Comparison of ENCODE assay signal across 9 cellular contexts in genomic region chr16:67198238-67198734, GRCh38. TPM values are rescaled to one million over a fixed set of nuclear protein-coding genes. Genes with fewer than 3 reads are reported as not detected.
DNase-seq lines count a peak whose midpoint lies in the region; ATAC-seq, FAIRE-seq and TF ChIP-seq lines count a peak whose summit lies in the region.
"Had no signal": no experiment of that assay in that cellular context is flagged by ENCODE, and none has a peak within 500 bp of the region (broad histone marks: within the 10 kb centered on the region; RNA-seq: fewer than 3 reads in every experiment).

No MANE protein-coding gene starts in this region.

- no peak overlapping the region for H3K4me3 Mint-ChIP-seq in activated CD4-positive, alpha-beta T cell treated with anti-CD3 and anti-CD28 coated beads, Interleukin-2, amount 10 ng/mL, durations not matched to agents 7 days and 5 days
- H3K4me3 Mint-ChIP-seq in T-helper 2 cell treated with Interferon-gamma antibody and Interleukin-4, amounts not matched to agents 5 μg/mL and 100 μg/mL, for 36 hours: no peak overlapping the region
- H3K4me3 Mint-ChIP-seq: activated naive CD8-positive, alpha-beta T cell had no signal

- H3K4me3 ChIP-seq in HepG2 (replicated peaks in 1 of 3; ENCODE audit: insufficient read depth in 1 of 3, low read depth in 2 of 3, low read length in 3 of 3): no peak overlapping the region
- H3K4me3 ChIP-seq in upper lobe of right lung: no peak overlapping the region

- no peaks in the 10 kb centered on the region for H4K20me1 ChIP-seq in HepG2 (ENCODE audit: insufficient read depth, low read length)

- BruUV-seq in HepG2 (replicated peaks; lab: Mats Ljungman, UMichigan): no TSS peak

- CTCF ChIA-PET in activated CD4-positive, alpha-beta T cell treated with anti-CD3 and anti-CD28 coated beads, Interleukin-2, amount 10 ng/mL, durations not matched to agents 7 days and 5 days (lab: Charles Lee): interaction anchor here (0.6 to 2.2 kb wide), 7 partner anchors 10 to 214 kb away, joined by 3 to 11 read pairs (median 4); partner anchors contain the start of gene MATCAP1
- CTCF ChIA-PET in HepG2 (lab: Yijun Ruan, JAX; ENCODE audit: low intra/inter-chr PET ratio, low total read pairs): no interaction called here

- FAIRE-seq in HepG2 (lab: Jason Lieb, UNC): no peak

- H3K27ac ChIP-seq in caudate nucleus (ENCODE audit: low read depth, low read length) (no peak overlapping the region), HepG2 (ENCODE audit: extremely low read length, insufficient read depth, low read length) (peak overlapping the region; percentile 4), upper lobe of right lung (peak overlapping the region; percentile 60)

- H3K36me3 Mint-ChIP-seq in activated CD4-positive, alpha-beta T cell treated with anti-CD3 and anti-CD28 coated beads, Interleukin-2, amount 10 ng/mL, durations not matched to agents 7 days and 5 days (ENCODE audit: low read depth): peaks cover 49% of the 10 kb centered on the region
- H3K36me3 Mint-ChIP-seq in T-helper 2 cell treated with Interferon-gamma antibody and Interleukin-4, amounts not matched to agents 5 μg/mL and 100 μg/mL, for 36 hours (ENCODE audit: low read depth): peaks cover 51% of the 10 kb centered on the region
- H3K36me3 Mint-ChIP-seq: activated naive CD8-positive, alpha-beta T cell had no signal

- in situ Hi-C loops in HepG2 (cut with HindIII; ENCODE audit: extremely low pct_ligation_motif_present, low pct_unique_long_range_greater_than_20kb): no loop called here

- peak; percentile 25 for ATAC-seq in HepG2
- ATAC-seq in upper lobe of right lung: peak; percentile 71
- no peak for ATAC-seq in HG03457 (IDR thresholded peaks at IDR 0.05; ENCODE audit: unreplicated experiment)

- POLR2A ChIA-PET in activated CD4-positive, alpha-beta T cell treated with anti-CD3 and anti-CD28 coated beads, Interleukin-2, amount 10 ng/mL, durations not matched to agents 7 days and 5 days (lab: Charles Lee): interaction anchor here (0.8 kb wide), 1 partner anchor 10 kb away, joined by 4 read pairs; no protein-coding TSS in a partner anchor
- POLR2A ChIA-PET in HepG2 (lab: Yijun Ruan, JAX): interaction anchor here (0.9 to 1.8 kb wide), 6 partner anchors 8 to 49 kb away, joined by 3 to 7 read pairs (median 5); partner anchors contain the start of genes FHOD1, NOL3 and TMEM208

- peak; percentile 49 for TF ChIP-seq CTCF in HepG2 (CRISPR knock-in tag; IDR thresholded peaks at IDR 0.05)
- peak; percentile 62 for TF ChIP-seq CTCF in upper lobe of right lung (IDR thresholded peaks at IDR 0.05)

- DNase-seq in activated CD4-positive, alpha-beta T cell treated with anti-CD3 and anti-CD28 coated beads, Interleukin-2, amount 10 ng/mL, durations not matched to agents 7 days and 5 days: peak; percentile 34
- no peak for DNase-seq in activated CD4-positive, alpha-beta T cell treated with anti-CD3 and anti-CD28 coated beads for 1 hour
- DNase-seq in NCI-H2029 (lab: John Stamatoyannopoulos, UW) (peak; percentile 36), caudate nucleus (lab: John Stamatoyannopoulos, UW) (peak in 40 of 61 donors; percentile 10 to 69 (median 36)), HepG2 (ENCODE audit: low spot score) (no peak), upper lobe of right lung (peak; percentile 82)
- no peak for DNase-seq in T-helper 2 cell treated with Interferon-gamma antibody and Interleukin-4, amounts not matched to agents 5 μg/mL and 100 μg/mL, for 36 hours (ENCODE audit: low spot score)

- WGBS in HepG2 (ENCODE audit: low lambda C conversion rate): 92% methylated on average over 12 of the region's 12 CpGs

- no peaks in the 10 kb centered on the region for H3K9me3 Mint-ChIP-seq in activated CD4-positive, alpha-beta T cell treated with anti-CD3 and anti-CD28 coated beads, Interleukin-2, amount 10 ng/mL, durations not matched to agents 7 days and 5 days
- no peaks in the 10 kb centered on the region for H3K9me3 Mint-ChIP-seq in T-helper 2 cell treated with Interferon-gamma antibody and Interleukin-4, amounts not matched to agents 5 μg/mL and 100 μg/mL, for 36 hours

- H3K27ac Mint-ChIP-seq in activated CD4-positive, alpha-beta T cell treated with anti-CD3 and anti-CD28 coated beads, Interleukin-2, amount 10 ng/mL, durations not matched to agents 7 days and 5 days: no peak overlapping the region
- no peak overlapping the region for H3K27ac Mint-ChIP-seq in T-helper 2 cell treated with Interferon-gamma antibody and Interleukin-4, amounts not matched to agents 5 μg/mL and 100 μg/mL, for 36 hours
- H3K27ac Mint-ChIP-seq: activated naive CD8-positive, alpha-beta T cell had no signal

- H3K4me2 ChIP-seq in HepG2 (ENCODE audit: low read depth, low read length): no peak overlapping the region

- H3K4me1 ChIP-seq in HepG2 (ENCODE audit: insufficient read depth, low read length) (peaks cover 11% of the 10 kb centered on the region), upper lobe of right lung (peaks cover 19% of the 10 kb centered on the region)

- no peaks in the 10 kb centered on the region for H3K9me3 ChIP-seq in HepG2 (ENCODE audit: low read length)
- H3K9me3 ChIP-seq in upper lobe of right lung: no peaks in the 10 kb centered on the region

- no peak overlapping the region for H2AFZ ChIP-seq in HepG2 (ENCODE audit: low read length)

- no peak for TF ChIP-seq EP300 in HepG2 (IDR thresholded peaks at IDR 0.05; ENCODE audit: low read depth in 2 of 2, low read length in 2 of 2)
- no peak for TF ChIP-seq EP300 in HepG2 (CRISPR knock-in tag; IDR thresholded peaks at IDR 0.05; ENCODE audit: borderline replicate concordance)

- peaks cover 32% of the 10 kb centered on the region for H3K4me1 Mint-ChIP-seq in activated CD4-positive, alpha-beta T cell treated with anti-CD3 and anti-CD28 coated beads, Interleukin-2, amount 10 ng/mL, durations not matched to agents 7 days and 5 days
- peaks cover 13% of the 10 kb centered on the region for H3K4me1 Mint-ChIP-seq in T-helper 2 cell treated with Interferon-gamma antibody and Interleukin-4, amounts not matched to agents 5 μg/mL and 100 μg/mL, for 36 hours (ENCODE audit: low read depth)

- H3K79me2 ChIP-seq in HepG2 (ENCODE audit: insufficient read depth, low read length): peaks cover 8% of the 10 kb centered on the region

- H3K27me3 ChIP-seq in HepG2 (ENCODE audit: control insufficient read depth in 1 of 2, insufficient read depth in 2 of 2, low read length in 2 of 2): no peaks in the 10 kb centered on the region
- no peaks in the 10 kb centered on the region for H3K27me3 ChIP-seq in upper lobe of right lung

- intact Hi-C loops in HepG2 (cut with micrococcal nuclease; ENCODE audit: unreplicated experiment): no loop called here
- intact Hi-C loops in upper lobe of right lung (cut with DNase I): no loop called here

- no peak overlapping the region for H3K9ac ChIP-seq in HepG2 (ENCODE audit: insufficient read depth, low read depth, low read length)

- H3K27me3 Mint-ChIP-seq in activated CD4-positive, alpha-beta T cell treated with anti-CD3 and anti-CD28 coated beads, Interleukin-2, amount 10 ng/mL, durations not matched to agents 7 days and 5 days: no peaks in the 10 kb centered on the region
- no peaks in the 10 kb centered on the region for H3K27me3 Mint-ChIP-seq in T-helper 2 cell treated with Interferon-gamma antibody and Interleukin-4, amounts not matched to agents 5 μg/mL and 100 μg/mL, for 36 hours (ENCODE audit: low read depth)
- H3K27me3 Mint-ChIP-seq: activated naive CD8-positive, alpha-beta T cell had no signal

- no peak for TF ChIP-seq POLR2A in HepG2 (IDR thresholded peaks at IDR 0.05; ENCODE audit: insufficient read depth in 1 of 2, low read depth in 2 of 2, low read length in 2 of 2)

- H3K36me3 ChIP-seq in HepG2 (replicated peaks in 1 of 2; ENCODE audit: control insufficient read depth in 1 of 2, insufficient read depth in 2 of 2, low read length in 2 of 2) (peaks cover 53 to 79% of the 10 kb centered on the region in 2 experiments), upper lobe of right lung (peaks cover 77% of the 10 kb centered on the region)

- TF ChIP-seq RAD21 in HepG2 (CRISPR knock-in tag; IDR thresholded peaks at IDR 0.05): peak; percentile 47; the same call in 1 of the 2 replicates

RNA-seq across cellular contexts. Expression of gene ELMO3, which starts 0.6 kb away (rescaled TPM):
- 1 to 10 TPM; 6.2 to 6.3 TPM for total RNA-seq in activated CD4-positive, alpha-beta T cell treated with anti-CD3 and anti-CD28 coated beads, Interleukin-2, amount 10 ng/mL, durations not matched to agents 7 days and 5 days
- total RNA-seq in HepG2 (2016; rRNA removed; fragmentation: Illumina TruSeq; extraction: Trizol): 0.58 and 2.6 TPM in 2 replicates
- 0.61 and 0.97 TPM in 2 replicates for total RNA-seq in HepG2 (2016; cell fraction: cytosol; rRNA removed; fragmentation: Illumina TruSeq; extraction: Trizol; ENCODE audit: low read depth)
- 0.46 and 2.4 TPM in 2 replicates for total RNA-seq in HepG2 (2016; cell fraction: insoluble cytoplasmic fraction; rRNA removed; fragmentation: Illumina TruSeq; extraction: Trizol)
- total RNA-seq in HepG2 (2016; cell fraction: membrane; rRNA removed; fragmentation: Illumina TruSeq; extraction: Trizol): 1.1 and 1.3 TPM in 2 replicates
- 5.3 and 6.4 TPM in 2 replicates for total RNA-seq in HepG2 (2016; cell fraction: nucleus; rRNA removed; fragmentation: Illumina TruSeq; extraction: Trizol)
- 4.0 and 5.7 TPM in 2 replicates for polyA plus RNA-seq in HepG2 (2011; rRNA removed)
- 1.1 and 2.2 TPM in 2 replicates for polyA plus RNA-seq in HepG2 (2011; cell fraction: cytosol; rRNA removed)
- polyA plus RNA-seq in HepG2 (2011; cell fraction: nucleus; rRNA removed): 45.0 and 50.5 TPM in 2 replicates
- 2.3 and 4.2 TPM in 2 replicates for polyA plus RNA-seq in HepG2 (2012)
- polyA plus RNA-seq in HepG2 (2016; cell fraction: cytosol; fragmentation: Illumina TruSeq; extraction: Trizol; ENCODE audit: low read depth): 1.5 TPM in 2 replicates
- 0.64 and 0.70 TPM in 2 replicates for polyA plus RNA-seq in HepG2 (2016; cell fraction: insoluble cytoplasmic fraction; fragmentation: Illumina TruSeq; extraction: Trizol; ENCODE audit: low read depth)
- 1.5 and 1.8 TPM in 2 replicates for polyA plus RNA-seq in HepG2 (2016; cell fraction: membrane; fragmentation: Illumina TruSeq; extraction: Trizol; ENCODE audit: low read depth)
- 15.0 and 18.4 TPM in 2 replicates for polyA plus RNA-seq in HepG2 (2016; cell fraction: nucleus; fragmentation: Illumina TruSeq; extraction: Trizol; ENCODE audit: insufficient read depth, low read depth)
- polyA minus RNA-seq in HepG2 (2011; rRNA and poly(A)+ RNA removed; ENCODE audit: low replicate concordance): 2.2 and 4.9 TPM in 2 replicates
- 0.62 TPM in 1 of 2 replicates, not detected in the other for polyA minus RNA-seq in HepG2 (2011; cell fraction: cytosol; rRNA and poly(A)+ RNA removed)
- 3.5 and 6.0 TPM in 2 replicates for polyA minus RNA-seq in HepG2 (2011; cell fraction: nucleus; rRNA and poly(A)+ RNA removed)
- 17.5 TPM for total RNA-seq in upper lobe of right lung

RNA-seq across cellular contexts. Expression of gene E2F4, which starts 6.3 kb away (rescaled TPM):
- 100 to 1,000 TPM; 114 to 120 TPM for total RNA-seq in activated CD4-positive, alpha-beta T cell treated with anti-CD3 and anti-CD28 coated beads, Interleukin-2, amount 10 ng/mL, durations not matched to agents 7 days and 5 days
- total RNA-seq in HepG2 (2016; rRNA removed; fragmentation: Illumina TruSeq; extraction: Trizol): 73.7 and 84.8 TPM in 2 replicates
- total RNA-seq in HepG2 (2016; cell fraction: cytosol; rRNA removed; fragmentation: Illumina TruSeq; extraction: Trizol; ENCODE audit: low read depth): 111 and 122 TPM in 2 replicates
- total RNA-seq in HepG2 (2016; cell fraction: insoluble cytoplasmic fraction; rRNA removed; fragmentation: Illumina TruSeq; extraction: Trizol): 66.9 and 81.3 TPM in 2 replicates
- total RNA-seq in HepG2 (2016; cell fraction: membrane; rRNA removed; fragmentation: Illumina TruSeq; extraction: Trizol): 156 and 162 TPM in 2 replicates
- total RNA-seq in HepG2 (2016; cell fraction: nucleus; rRNA removed; fragmentation: Illumina TruSeq; extraction: Trizol): 71.5 and 85.9 TPM in 2 replicates
- 91.2 and 106 TPM in 2 replicates for polyA plus RNA-seq in HepG2 (2011; rRNA removed)
- 63.8 and 83.4 TPM in 2 replicates for polyA plus RNA-seq in HepG2 (2011; cell fraction: cytosol; rRNA removed)
- 329 and 348 TPM in 2 replicates for polyA plus RNA-seq in HepG2 (2011; cell fraction: nucleus; rRNA removed)
- polyA plus RNA-seq in HepG2 (2012): 45.8 and 56.9 TPM in 2 replicates
- 109 and 110 TPM in 2 replicates for polyA plus RNA-seq in HepG2 (2016; cell fraction: cytosol; fragmentation: Illumina TruSeq; extraction: Trizol; ENCODE audit: low read depth)
- 72.0 and 83.6 TPM in 2 replicates for polyA plus RNA-seq in HepG2 (2016; cell fraction: insoluble cytoplasmic fraction; fragmentation: Illumina TruSeq; extraction: Trizol; ENCODE audit: low read depth)
- 149 and 153 TPM in 2 replicates for polyA plus RNA-seq in HepG2 (2016; cell fraction: membrane; fragmentation: Illumina TruSeq; extraction: Trizol; ENCODE audit: low read depth)
- polyA plus RNA-seq in HepG2 (2016; cell fraction: nucleus; fragmentation: Illumina TruSeq; extraction: Trizol; ENCODE audit: insufficient read depth, low read depth): 186 TPM in 2 replicates
- 122 and 150 TPM in 2 replicates for polyA minus RNA-seq in HepG2 (2011; rRNA and poly(A)+ RNA removed; ENCODE audit: low replicate concordance)
- 32.3 and 33.8 TPM in 2 replicates for polyA minus RNA-seq in HepG2 (2011; cell fraction: cytosol; rRNA and poly(A)+ RNA removed)
- 77.0 and 99.3 TPM in 2 replicates for polyA minus RNA-seq in HepG2 (2011; cell fraction: nucleus; rRNA and poly(A)+ RNA removed)
- total RNA-seq in upper lobe of right lung: 68.2 TPM

RNA-seq across cellular contexts. Expression of gene EXOC3L1, which starts 8.3 kb away (rescaled TPM):
- total RNA-seq in activated CD4-positive, alpha-beta T cell treated with anti-CD3 and anti-CD28 coated beads, Interleukin-2, amount 10 ng/mL, durations not matched to agents 7 days and 5 days: not detected
- total RNA-seq in HepG2 (2016; rRNA removed; fragmentation: Illumina TruSeq; extraction: Trizol): not detected in 2 replicates
- not detected in 2 replicates for total RNA-seq in HepG2 (2016; cell fraction: cytosol; rRNA removed; fragmentation: Illumina TruSeq; extraction: Trizol; ENCODE audit: low read depth)
- not detected in 2 replicates for total RNA-seq in HepG2 (2016; cell fraction: insoluble cytoplasmic fraction; rRNA removed; fragmentation: Illumina TruSeq; extraction: Trizol)
- total RNA-seq in HepG2 (2016; cell fraction: membrane; rRNA removed; fragmentation: Illumina TruSeq; extraction: Trizol): not detected in 2 replicates
- not detected in 2 replicates for total RNA-seq in HepG2 (2016; cell fraction: nucleus; rRNA removed; fragmentation: Illumina TruSeq; extraction: Trizol)
- 0.10 and 0.12 TPM in 2 replicates for polyA plus RNA-seq in HepG2 (2011; rRNA removed)
- polyA plus RNA-seq in HepG2 (2011; cell fraction: cytosol; rRNA removed): 0.15 and 0.21 TPM in 2 replicates
- polyA plus RNA-seq in HepG2 (2011; cell fraction: nucleus; rRNA removed): 1.1 and 1.6 TPM in 2 replicates
- polyA plus RNA-seq in HepG2 (2012): 0.17 and 0.48 TPM in 2 replicates
- not detected in 2 replicates for polyA plus RNA-seq in HepG2 (2016; cell fraction: cytosol; fragmentation: Illumina TruSeq; extraction: Trizol; ENCODE audit: low read depth)
- not detected in 2 replicates for polyA plus RNA-seq in HepG2 (2016; cell fraction: insoluble cytoplasmic fraction; fragmentation: Illumina TruSeq; extraction: Trizol; ENCODE audit: low read depth)
- not detected in 2 replicates for polyA plus RNA-seq in HepG2 (2016; cell fraction: membrane; fragmentation: Illumina TruSeq; extraction: Trizol; ENCODE audit: low read depth)
- not detected in 2 replicates for polyA plus RNA-seq in HepG2 (2016; cell fraction: nucleus; fragmentation: Illumina TruSeq; extraction: Trizol; ENCODE audit: insufficient read depth, low read depth)
- 0.14 TPM in 1 of 2 replicates, not detected in the other for polyA minus RNA-seq in HepG2 (2011; rRNA and poly(A)+ RNA removed; ENCODE audit: low replicate concordance)
- polyA minus RNA-seq in HepG2 (2011; cell fraction: cytosol; rRNA and poly(A)+ RNA removed): not detected in 2 replicates
- polyA minus RNA-seq in HepG2 (2011; cell fraction: nucleus; rRNA and poly(A)+ RNA removed): 0.52 TPM in 1 of 2 replicates, not detected in the other
- total RNA-seq in upper lobe of right lung: 17.1 TPM

RNA-seq across cellular contexts. Expression of gene MATCAP1, which starts 14.5 kb away (rescaled TPM):
- 10 to 100 TPM; 47.5 to 51.4 TPM for total RNA-seq in activated CD4-positive, alpha-beta T cell treated with anti-CD3 and anti-CD28 coated beads, Interleukin-2, amount 10 ng/mL, durations not matched to agents 7 days and 5 days
- 4.4 and 11.2 TPM in 2 replicates for total RNA-seq in HepG2 (2016; rRNA removed; fragmentation: Illumina TruSeq; extraction: Trizol)
- total RNA-seq in HepG2 (2016; cell fraction: cytosol; rRNA removed; fragmentation: Illumina TruSeq; extraction: Trizol; ENCODE audit: low read depth): 1.6 and 1.8 TPM in 2 replicates
- 2.7 and 10.6 TPM in 2 replicates for total RNA-seq in HepG2 (2016; cell fraction: insoluble cytoplasmic fraction; rRNA removed; fragmentation: Illumina TruSeq; extraction: Trizol)
- 2.7 and 2.9 TPM in 2 replicates for total RNA-seq in HepG2 (2016; cell fraction: membrane; rRNA removed; fragmentation: Illumina TruSeq; extraction: Trizol)
- total RNA-seq in HepG2 (2016; cell fraction: nucleus; rRNA removed; fragmentation: Illumina TruSeq; extraction: Trizol): 17.2 and 18.4 TPM in 2 replicates
- 24.5 and 27.2 TPM in 2 replicates for polyA plus RNA-seq in HepG2 (2011; rRNA removed)
- 8.7 and 14.3 TPM in 2 replicates for polyA plus RNA-seq in HepG2 (2011; cell fraction: cytosol; rRNA removed)
- 237 and 259 TPM in 2 replicates for polyA plus RNA-seq in HepG2 (2011; cell fraction: nucleus; rRNA removed)
- polyA plus RNA-seq in HepG2 (2012): 13.7 and 14.6 TPM in 2 replicates
- 0.87 TPM in 2 replicates for polyA plus RNA-seq in HepG2 (2016; cell fraction: cytosol; fragmentation: Illumina TruSeq; extraction: Trizol; ENCODE audit: low read depth)
- polyA plus RNA-seq in HepG2 (2016; cell fraction: insoluble cytoplasmic fraction; fragmentation: Illumina TruSeq; extraction: Trizol; ENCODE audit: low read depth): 2.4 and 4.1 TPM in 2 replicates
- polyA plus RNA-seq in HepG2 (2016; cell fraction: membrane; fragmentation: Illumina TruSeq; extraction: Trizol; ENCODE audit: low read depth): 2.0 and 2.4 TPM in 2 replicates
- 49.4 and 51.7 TPM in 2 replicates for polyA plus RNA-seq in HepG2 (2016; cell fraction: nucleus; fragmentation: Illumina TruSeq; extraction: Trizol; ENCODE audit: insufficient read depth, low read depth)
- 9.7 and 21.1 TPM in 2 replicates for polyA minus RNA-seq in HepG2 (2011; rRNA and poly(A)+ RNA removed; ENCODE audit: low replicate concordance)
- 3.8 and 4.3 TPM in 2 replicates for polyA minus RNA-seq in HepG2 (2011; cell fraction: cytosol; rRNA and poly(A)+ RNA removed)
- polyA minus RNA-seq in HepG2 (2011; cell fraction: nucleus; rRNA and poly(A)+ RNA removed): 45.8 and 47.5 TPM in 2 replicates
- total RNA-seq in upper lobe of right lung: 28.4 TPM

RNA-seq across cellular contexts. Expression of gene NOL3, which starts 27.9 kb away (rescaled TPM):
- 10 to 100 TPM in 1 of 2 experiments, 1 to 10 TPM in 1; 8.9 to 13.3 TPM for total RNA-seq in activated CD4-positive, alpha-beta T cell treated with anti-CD3 and anti-CD28 coated beads, Interleukin-2, amount 10 ng/mL, durations not matched to agents 7 days and 5 days
- total RNA-seq in HepG2 (2016; rRNA removed; fragmentation: Illumina TruSeq; extraction: Trizol) (3.1 and 5.7 TPM in 2 replicates), upper lobe of right lung (59.7 TPM)
- total RNA-seq in HepG2 (2016; cell fraction: cytosol; rRNA removed; fragmentation: Illumina TruSeq; extraction: Trizol; ENCODE audit: low read depth): 0.91 and 1.1 TPM in 2 replicates
- total RNA-seq in HepG2 (2016; cell fraction: insoluble cytoplasmic fraction; rRNA removed; fragmentation: Illumina TruSeq; extraction: Trizol): 3.8 and 4.1 TPM in 2 replicates
- 2.1 and 2.2 TPM in 2 replicates for total RNA-seq in HepG2 (2016; cell fraction: membrane; rRNA removed; fragmentation: Illumina TruSeq; extraction: Trizol)
- total RNA-seq in HepG2 (2016; cell fraction: nucleus; rRNA removed; fragmentation: Illumina TruSeq; extraction: Trizol): 2.7 and 3.0 TPM in 2 replicates
- 20.5 and 23.3 TPM in 2 replicates for polyA plus RNA-seq in HepG2 (2011; rRNA removed)
- polyA plus RNA-seq in HepG2 (2011; cell fraction: cytosol; rRNA removed): 9.2 and 14.1 TPM in 2 replicates
- polyA plus RNA-seq in HepG2 (2011; cell fraction: nucleus; rRNA removed): 78.8 and 95.6 TPM in 2 replicates
- 23.5 and 26.3 TPM in 2 replicates for polyA plus RNA-seq in HepG2 (2012)
- 1.1 and 1.3 TPM in 2 replicates for polyA plus RNA-seq in HepG2 (2016; cell fraction: cytosol; fragmentation: Illumina TruSeq; extraction: Trizol; ENCODE audit: low read depth)
- polyA plus RNA-seq in HepG2 (2016; cell fraction: insoluble cytoplasmic fraction; fragmentation: Illumina TruSeq; extraction: Trizol; ENCODE audit: low read depth): 3.6 TPM in 2 replicates
- polyA plus RNA-seq in HepG2 (2016; cell fraction: membrane; fragmentation: Illumina TruSeq; extraction: Trizol; ENCODE audit: low read depth): 2.3 and 2.9 TPM in 2 replicates
- polyA plus RNA-seq in HepG2 (2016; cell fraction: nucleus; fragmentation: Illumina TruSeq; extraction: Trizol; ENCODE audit: insufficient read depth, low read depth): 18.2 and 26.0 TPM in 2 replicates
- polyA minus RNA-seq in HepG2 (2011; rRNA and poly(A)+ RNA removed; ENCODE audit: low replicate concordance): 5.4 and 16.0 TPM in 2 replicates
- 2.8 and 3.7 TPM in 2 replicates for polyA minus RNA-seq in HepG2 (2011; cell fraction: cytosol; rRNA and poly(A)+ RNA removed)
- polyA minus RNA-seq in HepG2 (2011; cell fraction: nucleus; rRNA and poly(A)+ RNA removed): 14.3 and 16.3 TPM in 2 replicates

Comparison
In these comparisons a context has a peak if more than half of its experiments do, and no peak if none do; other contexts are left out.
1. DNase-seq: peak in activated CD4-positive, alpha-beta T cell treated with anti-CD3 and anti-CD28 coated beads, Interleukin-2, amount 10 ng/mL, durations not matched to agents 7 days and 5 days (single experiment), NCI-H2029 (single experiment), caudate nucleus (40 of 61) and upper lobe of right lung (single experiment); none in activated CD4-positive, alpha-beta T cell treated with anti-CD3 and anti-CD28 coated beads for 1 hour (single experiment), HepG2 (single experiment) and T-helper 2 cell treated with Interferon-gamma antibody and Interleukin-4, amounts not matched to agents 5 μg/mL and 100 μg/mL, for 36 hours (single experiment).
2. RNA of gene EXOC3L1, which starts 8.3 kb away (total RNA-seq): 17.1 TPM in upper lobe of right lung (single experiment); not detected in activated CD4-positive, alpha-beta T cell treated with anti-CD3 and anti-CD28 coated beads, Interleukin-2, amount 10 ng/mL, durations not matched to agents 7 days and 5 days and not detected in HepG2; every median in the first group is over 10 times any median in the second.